ENCODE assay signal across 16 cellular contexts in the genomic region with DNA sequence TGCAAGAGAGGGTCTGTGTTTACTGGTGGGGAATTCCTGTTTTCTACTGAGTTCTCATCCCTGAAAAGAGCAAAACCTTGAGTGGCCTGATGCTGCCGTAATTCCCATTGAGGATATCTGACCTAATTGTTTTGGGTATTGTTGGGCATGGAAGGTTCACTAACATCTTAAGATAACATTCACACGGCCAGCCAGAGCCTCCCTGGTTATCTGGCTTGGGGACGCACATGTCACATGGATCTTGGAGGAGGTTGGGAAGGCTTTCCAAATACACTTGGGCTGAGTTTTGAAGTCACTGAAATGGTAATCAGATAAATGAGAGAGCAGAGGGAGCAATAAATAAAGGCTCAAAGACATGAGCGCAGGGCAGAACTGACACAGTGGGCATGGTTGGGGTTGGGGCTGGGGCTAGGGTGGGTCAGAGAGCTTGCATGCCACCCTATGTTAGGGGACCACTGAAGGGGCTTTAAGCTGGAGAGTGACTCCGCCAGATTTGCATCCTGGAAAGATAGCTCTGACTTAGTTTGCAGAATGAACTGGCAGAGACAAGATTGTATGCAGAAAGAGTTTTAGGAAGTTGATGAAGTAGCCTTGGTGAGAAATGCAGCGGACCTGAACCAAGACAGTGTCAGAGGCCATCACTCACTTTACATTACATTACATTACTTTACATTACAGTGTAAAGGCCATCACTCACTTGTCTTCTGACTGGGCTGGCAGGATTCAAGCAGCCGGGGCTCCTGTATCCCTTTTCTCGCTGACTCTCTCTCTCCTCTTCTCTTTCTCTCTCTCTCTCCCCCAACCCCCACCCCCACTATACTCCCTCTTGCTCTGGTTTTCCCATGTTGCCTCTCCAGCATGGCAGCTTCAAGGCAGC. TPM values are rescaled to one million over a fixed set of nuclear protein-coding genes. Genes with fewer than 3 reads are reported as not detected.
DNase-seq lines count a peak whose midpoint lies in the region; ATAC-seq and TF ChIP-seq lines count a peak whose summit lies in the region.
"Had no signal": no experiment of that assay in that cellular context is flagged by ENCODE, and none has a peak within 500 bp of the region (broad histone marks: within the 10 kb centered on the region; RNA-seq: fewer than 3 reads in every experiment).

No MANE protein-coding gene starts in this region.

- TF ChIP-seq CTCF in GM23338 (conservative IDR thresholded peaks at IDR 0.05; ENCODE audit: low read depth in 2 of 2) (no peak), Calu3 (IDR thresholded peaks at IDR 0.05; ENCODE audit: unreplicated experiment) (no peak)

- H3K36me3 Mint-ChIP-seq in GM23338 (ENCODE audit: low read depth): peaks cover 3% of the 10 kb centered on the region; the same call in 1 of the 3 replicates
- H3K36me3 Mint-ChIP-seq in Calu3 (ENCODE audit: insufficient read depth, unreplicated experiment): peaks cover 38% of the 10 kb centered on the region

- H3F3A ChIP-seq in GM23338 (replicated peaks; ENCODE audit: low read depth): peaks cover 7% of the 10 kb centered on the region

- H3K4me3 Mint-ChIP-seq in GM23338: no peak overlapping the region; the same call in 2 of the 3 replicates
- H3K4me3 Mint-ChIP-seq in Calu3 (ENCODE audit: low read depth, unreplicated experiment): no peak overlapping the region
- H3K4me3 Mint-ChIP-seq: B cell; CD4-positive, alpha-beta T cell had no signal

- H3K4me3 ChIP-seq in GM23338 (no peak overlapping the region), HUES48 (ENCODE audit: low read depth, low read length) (peak overlapping the region; percentile 20; the same call in 1 of the 2 replicates)

- H3K4me1 Mint-ChIP-seq in GM23338: peaks cover 33% of the 10 kb centered on the region
- H3K4me1 Mint-ChIP-seq in Calu3 (ENCODE audit: low read depth, unreplicated experiment): peaks cover 68% of the 10 kb centered on the region
- H3K4me1 Mint-ChIP-seq: B cell had no signal

- H3K9me3 Mint-ChIP-seq in GM23338 (peaks cover 3% of the 10 kb centered on the region; the same call in 2 of the 3 replicates), Calu3 (ENCODE audit: low read depth, unreplicated experiment) (no peaks in the 10 kb centered on the region)
- H3K9me3 Mint-ChIP-seq: CD4-positive, alpha-beta T cell had no signal

- H3K9me3 ChIP-seq in HUES48 (ENCODE audit: control insufficient read depth, insufficient read depth, low read length): no peaks in the 10 kb centered on the region

- H3K27ac ChIP-seq in GM23338 (ENCODE audit: low read depth) (peak overlapping the region; percentile 64; the same call in 1 of the 2 replicates), HUES48 (ENCODE audit: low read depth, low read length) (peak overlapping the region; percentile 66)
- H3K27ac ChIP-seq: 22Rv1, KMS-11 had no signal

- H4K20me1 ChIP-seq in GM23338 (replicated peaks; ENCODE audit: insufficient read depth): no peaks in the 10 kb centered on the region

- H3K27ac Mint-ChIP-seq in GM23338 (no peak overlapping the region; the same call in 1 of the 2 replicates), Calu3 (ENCODE audit: unreplicated experiment) (no peak overlapping the region)
- H3K27ac Mint-ChIP-seq: B cell; CD4-positive, alpha-beta T cell had no signal

- H3K4me2 ChIP-seq in GM23338: peak overlapping the region; percentile 68
- H3K4me2 ChIP-seq: KMS-11 had no signal

- H3K36me3 ChIP-seq in GM23338 (ENCODE audit: insufficient read depth) (no peaks in the 10 kb centered on the region), HUES48 (ENCODE audit: control insufficient read depth, insufficient read depth, low read length) (no peaks in the 10 kb centered on the region)

- DNase-seq in ELF-1 (ENCODE audit: low read depth, low spot score) (peak; percentile 53), GM23338 (ENCODE audit: low spot score) (peak; percentile 76), iPS DF 4.7 (ENCODE audit: extremely low read depth, low spot score) (peak; percentile 22), Calu3 (no peak), OCI-M1 (lab: John Stamatoyannopoulos, UW) (no peak), NCI-H524 (lab: John Stamatoyannopoulos, UW) (no peak)
- DNase-seq in activated T-cell treated with anti-CD3 and anti-CD28 coated beads, Interleukin-2, amount 50 U/mL, for 48 hours: no peak
- DNase-seq: CD4-positive, alpha-beta T cell; NCI-H1436 treated with DMSO at 0.1 percent for 48 hours; NCI-H2081; NCI-H510A; SHP77 had no signal

- H3K27me3 ChIP-seq in GM23338 (ENCODE audit: insufficient read depth) (no peaks in the 10 kb centered on the region), HUES48 (ENCODE audit: control insufficient read depth, insufficient read depth, low read length) (0 out of 2 replicates have a peak, but pooled peaks cover 5% of the 10 kb centered on the region)

- H3K4me1 ChIP-seq in GM23338 (ENCODE audit: insufficient read depth): peaks cover 22% of the 10 kb centered on the region
- H3K4me1 ChIP-seq in HUES48 (ENCODE audit: control insufficient read depth, insufficient read depth, low read length): peaks cover 20% of the 10 kb centered on the region

- intact Hi-C loops in Calu3 (cut with micrococcal nuclease; ENCODE audit: unreplicated experiment): no loop called here

- H3K27me3 Mint-ChIP-seq in GM23338 (ENCODE audit: insufficient read depth, low read depth, poor library complexity): peaks cover 2% of the 10 kb centered on the region
- H3K27me3 Mint-ChIP-seq in Calu3 (ENCODE audit: unreplicated experiment): no peaks in the 10 kb centered on the region
- H3K27me3 Mint-ChIP-seq: B cell; CD4-positive, alpha-beta T cell had no signal

- H3K9me2 ChIP-seq in GM23338 (ENCODE audit: insufficient read depth): peaks cover 11% of the 10 kb centered on the region

- H3K9ac ChIP-seq in HUES48 (ENCODE audit: low read depth, low read length): no peak overlapping the region
- H3K9ac ChIP-seq: KMS-11 had no signal

- CTCF ChIA-PET in Calu3 (lab: Charles Lee): no interaction called here

- no peak overlapping the region for H2AFZ ChIP-seq in GM23338

- H3K79me2 ChIP-seq in GM23338 (replicated peaks; ENCODE audit: insufficient read depth): no peaks in the 10 kb centered on the region

- peak; percentile 98 for ATAC-seq in GM23338

- no TSS peak for BruUV-seq in Calu3 (replicated peaks; lab: Mats Ljungman, UMichigan)

TF ChIP-seq in GM23338, 12 proteins besides CTCF, POLR2A, EP300 and RAD21 (continues in another document):
- TF ChIP-seq ETS1 (IDR thresholded peaks at IDR 0.05): no peak

RNA-seq across cellular contexts. Expression of gene SLC1A1, which starts 24.2 kb away (rescaled TPM):
- total RNA-seq in GM23338 (2014; rRNA removed; shearing (Covaris generic)): 8.2 and 8.8 TPM in 2 replicates
- 3.2 and 3.7 TPM in 2 replicates for polyA plus RNA-seq in GM23338 (2016; fragmentation: Nextera tagmentation; extraction: Ambion mirVana)
- total RNA-seq in Calu3 (2022): 71.6 and 81.4 TPM in 2 replicates

Comparison
In these comparisons a context has a peak if more than half of its experiments do, and no peak if none do; other contexts are left out.
1. DNase-seq: peak in ELF-1 (single experiment), GM23338 (single experiment) and iPS DF 4.7 (single experiment); none in activated T-cell treated with anti-CD3 and anti-CD28 coated beads, Interleukin-2, amount 50 U/mL, for 48 hours (0 of 2), Calu3 (single experiment), OCI-M1 (single experiment) and NCI-H524 (0 of 2).